In genomic region chr1:1059494-1060280, GRCh38 we compare ENCODE assay signal across 8 cellular contexts. TPM values are rescaled to one million over a fixed set of nuclear protein-coding genes. Genes with fewer than 3 reads are reported as not detected.
DNase-seq lines count a peak whose midpoint lies in the region; ATAC-seq, FAIRE-seq and TF ChIP-seq lines count a peak whose summit lies in the region.

No MANE protein-coding gene starts in this region.

- peak overlapping the region; percentile 79 to 97; a peak in 5 of 6 replicates for H3K27ac ChIP-seq in A549
- H3K27ac ChIP-seq in dorsolateral prefrontal cortex: no peak overlapping the region
- H3K27ac ChIP-seq in lower lobe of right lung: no peak overlapping the region

- intact Hi-C loops in dorsolateral prefrontal cortex (cut with DNase I): loop anchor here (5.0 to 10.0 kb wide), 3 partner anchors 42 to 75 kb away; partner anchors contain the start of genes ISG15 (in 1 of the 2) and PERM1 (in 1 of the 2)
- intact Hi-C loops in lower lobe of right lung (cut with DNase I): no loop called here

- peak; percentile 61 to 68 for DNase-seq in A549 (ENCODE audit: low read depth in 1 of 2, low spot score in 1 of 2)
- peak; percentile 97 for DNase-seq in GM18507 (ENCODE audit: extremely low spot score, insufficient read length, low read depth)
- DNase-seq in NCI-H345 (lab: John Stamatoyannopoulos, UW): peak; percentile 88
- DNase-seq in activated CD4-positive, alpha-beta T cell treated with anti-CD3 and anti-CD28 coated beads, Interleukin-2, amount 50 U/mL, for 24 hours (ENCODE audit: low read depth in 1 of 2, low spot score in 1 of 2): peak; percentile 88 to 91
- peak; percentile 46 to 88 (median 81) for DNase-seq in dorsolateral prefrontal cortex
- peak; percentile 92 for DNase-seq in lower lobe of right lung
- peak; percentile 84 to 92 (median 90) for DNase-seq in stimulated activated CD4-positive, alpha-beta T cell treated with anti-CD3 and anti-CD28 coated beads, TNF-alpha, amount 100 ng/mL, for 24 hours (ENCODE audit: low read depth in 3 of 3)

- WGBS in A549 (ENCODE audit: missing lambda C conversion rate): 19% methylated on average over 5 of the region's 69 CpGs

- H3K4me1 ChIP-seq in A549 (peaks cover 41% of the 10 kb centered on the region), lower lobe of right lung (peaks cover 26% of the 10 kb centered on the region)

- TF ChIP-seq POLR2A in A549 (IDR thresholded peaks at IDR 0.05; ENCODE audit: low read length): no peak

- H3K36me3 ChIP-seq in lower lobe of right lung: peaks cover 4% of the 10 kb centered on the region

- no peak for TF ChIP-seq RAD21 in A549 (conservative IDR thresholded peaks at IDR 0.05 in 1 of 2, IDR thresholded peaks at IDR 0.05 in 1 of 2)

- peak; percentile 54 to 72 for ATAC-seq in A549
- peak; percentile 40 for ATAC-seq in HG03039 (IDR thresholded peaks at IDR 0.05; ENCODE audit: unreplicated experiment)
- ATAC-seq in lower lobe of right lung: peak; percentile 92 to 93

- POLR2A ChIA-PET in A549 (lab: Yijun Ruan, JAX): interaction anchor here (0.5 to 1.6 kb wide), 3 partner anchors 39 to 60 kb away, joined by 3 to 8 read pairs (median 3); partner anchors contain the start of genes AGRN and HES4

- TF ChIP-seq CTCF in A549 (IDR thresholded peaks at IDR 0.05) (no peak; the same call in 1 of the 3 replicates), dorsolateral prefrontal cortex (IDR thresholded peaks at IDR 0.05 in 54 of 56, conservative IDR thresholded peaks at IDR 0.05 in 2 of 56; ENCODE audit: low read depth in 1 of 56, partially characterized antibody in 56 of 56) (peak in 12 of 56 donors; percentile 1 to 62 (median 26)), lower lobe of right lung (IDR thresholded peaks at IDR 0.05) (peak; percentile 14)

- H3K4me2 ChIP-seq in A549: peak overlapping the region; percentile 97

- H3K27me3 ChIP-seq in dorsolateral prefrontal cortex: peaks cover 0 to 50% (median 9%) of the 10 kb centered on the region in 45 donors
- H3K27me3 ChIP-seq in lower lobe of right lung (ENCODE audit: low read depth): peaks cover 57% of the 10 kb centered on the region

- H3K4me3 ChIP-seq in A549: peak overlapping the region; percentile 74
- H3K4me3 ChIP-seq in dorsolateral prefrontal cortex: peak overlapping the region; percentile 37 to 75 (median 61)
- peak overlapping the region; percentile 62 for H3K4me3 ChIP-seq in lower lobe of right lung

- FAIRE-seq in A549 (lab: Jason Lieb, UNC) (no peak), GM18507 (lab: Jason Lieb, UNC) (peak; percentile 15)

- CTCF ChIA-PET in A549 (lab: Yijun Ruan, JAX): interaction anchor here (1.2 to 8.8 kb wide), 10 partner anchors 11 to 77 kb away, joined by 3 to 126 read pairs (median 5); partner anchors contain the start of genes ISG15 and PERM1

- no peaks in the 10 kb centered on the region for H3K9me3 ChIP-seq in A549
- no peaks in the 10 kb centered on the region for H3K9me3 ChIP-seq in lower lobe of right lung

- TF ChIP-seq EP300 in A549 (IDR thresholded peaks at IDR 0.05): no peak

TF ChIP-seq in A549, 52 proteins besides CTCF, POLR2A, EP300 and RAD21:
- TF ChIP-seq HOXB13 (CRISPR knock-in tag; IDR thresholded peaks at IDR 0.05; ENCODE audit: low read depth): no peak
- TF ChIP-seq SMC3 (IDR thresholded peaks at IDR 0.05): peak; percentile 2; the same call in 2 of the 3 replicates

RNA-seq across cellular contexts. Expression of gene RNF223, which starts 14.4 kb away (rescaled TPM):
- polyA plus RNA-seq in A549 (2011; rRNA removed): not detected in 2 replicates
- polyA plus RNA-seq in A549 (2012; cell fraction: cytosol; rRNA removed): 0.07 and 0.08 TPM in 2 replicates
- polyA plus RNA-seq in A549 (2012; cell fraction: nucleus; rRNA removed): 0.12 TPM in 1 of 2 replicates, not detected in the other
- polyA plus RNA-seq in A549 (2017; fragmentation: RNase III; extraction: RNeasy Plus Mini Kit Qiagen cat#74134 plus additional on column Dnase treatment): 0.08 TPM in 1 of 3 replicates, not detected in the others
- polyA minus RNA-seq in A549 (2011; rRNA and poly(A)+ RNA removed): 0.08 TPM in 1 of 2 replicates, not detected in the other
- under 1 TPM in 2 of 120 experiments, not detected in 118; 0.28 to 0.63 TPM for total RNA-seq in dorsolateral prefrontal cortex
- 0.65 TPM for total RNA-seq in lower lobe of right lung

RNA-seq across cellular contexts. Expression of gene AGRN, which starts 39.8 kb away (rescaled TPM):
- polyA plus RNA-seq in A549 (2011; rRNA removed) (23.9 and 34.9 TPM in 2 replicates), A549 (2017; fragmentation: RNase III; extraction: RNeasy Plus Mini Kit Qiagen cat#74134 plus additional on column Dnase treatment) (88.0 to 95.3 TPM (median 90.9 TPM) in 3 replicates)
- polyA plus RNA-seq in A549 (2012; cell fraction: cytosol; rRNA removed): 54.0 and 72.0 TPM in 2 replicates
- 477 and 531 TPM in 2 replicates for polyA plus RNA-seq in A549 (2012; cell fraction: nucleus; rRNA removed)
- polyA minus RNA-seq in A549 (2011; rRNA and poly(A)+ RNA removed): 27.8 and 31.7 TPM in 2 replicates
- total RNA-seq in dorsolateral prefrontal cortex (100 to 1,000 TPM in 70 of 120 experiments, 10 to 100 TPM in 50; 67.4 to 194 (median 105) TPM), lower lobe of right lung (114 TPM)

RNA-seq across cellular contexts. Expression of gene ISG15, which starts 46.4 kb away (rescaled TPM):
- polyA plus RNA-seq in A549 (2011; rRNA removed) (4.3 and 4.6 TPM in 2 replicates), A549 (2017; fragmentation: RNase III; extraction: RNeasy Plus Mini Kit Qiagen cat#74134 plus additional on column Dnase treatment) (11.2 to 17.6 TPM (median 11.2 TPM) in 3 replicates)
- polyA plus RNA-seq in A549 (2012; cell fraction: cytosol; rRNA removed): 15.8 and 18.5 TPM in 2 replicates
- polyA plus RNA-seq in A549 (2012; cell fraction: nucleus; rRNA removed): 21.1 and 23.1 TPM in 2 replicates
- 0.78 and 0.95 TPM in 2 replicates for polyA minus RNA-seq in A549 (2011; rRNA and poly(A)+ RNA removed)
- total RNA-seq in dorsolateral prefrontal cortex (100 to 1,000 TPM in 3 of 120 experiments, 10 to 100 TPM in 113, 1 to 10 TPM in 4; 6.0 to 422 (median 18.9) TPM), lower lobe of right lung (76.9 TPM)

RNA-seq across cellular contexts. Expression of gene C1orf159, which starts 56.2 kb away (rescaled TPM):
- polyA plus RNA-seq in A549 (2011; rRNA removed) (3.2 and 4.0 TPM in 2 replicates), A549 (2017; fragmentation: RNase III; extraction: RNeasy Plus Mini Kit Qiagen cat#74134 plus additional on column Dnase treatment) (8.8 to 10.4 TPM (median 10.2 TPM) in 3 replicates)
- polyA plus RNA-seq in A549 (2012; cell fraction: cytosol; rRNA removed): 12.4 and 20.3 TPM in 2 replicates
- 71.3 and 92.0 TPM in 2 replicates for polyA plus RNA-seq in A549 (2012; cell fraction: nucleus; rRNA removed)
- polyA minus RNA-seq in A549 (2011; rRNA and poly(A)+ RNA removed): 1.8 and 2.4 TPM in 2 replicates
- total RNA-seq in dorsolateral prefrontal cortex (10 to 100 TPM; 14.3 to 35.0 (median 23.4) TPM), lower lobe of right lung (11.7 TPM)

RNA-seq across cellular contexts. Expression of gene HES4, which starts 59.8 kb away (rescaled TPM):
- polyA plus RNA-seq in A549 (2011; rRNA removed): 4.2 and 5.9 TPM in 2 replicates
- polyA plus RNA-seq in A549 (2012; cell fraction: cytosol; rRNA removed): 32.9 and 46.9 TPM in 2 replicates
- 111 and 145 TPM in 2 replicates for polyA plus RNA-seq in A549 (2012; cell fraction: nucleus; rRNA removed)
- polyA plus RNA-seq in A549 (2017; fragmentation: RNase III; extraction: RNeasy Plus Mini Kit Qiagen cat#74134 plus additional on column Dnase treatment): 8.4 to 9.6 TPM (median 8.8 TPM) in 3 replicates
- 0.99 and 3.5 TPM in 2 replicates for polyA minus RNA-seq in A549 (2011; rRNA and poly(A)+ RNA removed)
- 10 to 100 TPM in 119 of 120 experiments, 1 to 10 TPM in 1; 8.9 to 60.0 (median 25.0) TPM for total RNA-seq in dorsolateral prefrontal cortex
- total RNA-seq in lower lobe of right lung: 21.4 TPM

Comparison
In these comparisons a context has a peak if more than half of its experiments do, and no peak if none do; other contexts are left out.
1. ATAC-seq: peak in every context shown above with its lines; median percentile 92 in lower lobe of right lung; 63 in A549; 40 in HG03039.
2. H3K27ac ChIP-seq: peak in A549 (2 of 2); none in dorsolateral prefrontal cortex (0 of 59) and lower lobe of right lung (single experiment).
3. Peak in every context shown above with its lines, with median percentiles within 50 percentile points of each other: DNase-seq and H3K4me3 ChIP-seq.